In the genomic region with DNA sequence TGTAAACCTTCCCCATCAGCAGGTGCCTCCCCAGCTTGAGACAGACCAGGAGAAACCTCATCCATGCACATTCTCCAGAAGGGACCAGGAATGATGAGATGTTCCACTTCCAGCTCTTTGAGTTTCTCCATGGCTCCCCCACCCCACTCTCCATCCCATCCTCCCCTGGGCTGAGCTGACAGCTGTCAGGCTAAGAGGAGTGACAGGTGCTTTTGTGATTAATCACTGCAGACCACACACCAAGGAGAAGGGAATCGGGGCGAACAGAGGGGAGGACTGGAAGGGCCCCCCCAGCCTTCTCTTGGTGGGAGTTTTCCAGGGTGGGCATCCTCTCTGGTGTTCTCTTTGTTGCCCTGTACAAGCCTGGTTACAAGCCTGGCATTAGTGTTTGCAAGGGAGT, we compare ENCODE assay signal across 25 cellular contexts.
"Had no signal": no experiment of that assay in that cellular context is flagged by ENCODE, and none has a peak within 500 bp of the region (broad histone marks: within the 10 kb centered on the region; RNA-seq: fewer than 3 reads in every experiment).

No MANE protein-coding gene starts in this region.

- H3K36me3 ChIP-seq: adrenal gland, breast epithelium, Peyer's patch, SJSA1 had no signal

- FAIRE-seq: astrocyte, TTC549 had no signal

- DNase-seq: activated CD4-positive, alpha-beta T cell treated with anti-CD3 and anti-CD28 coated beads, Interleukin-2, amount 10 ng/mL, durations not matched to agents 7 days and 5 days; activated CD4-positive, alpha-beta T cell treated with anti-CD3 and anti-CD28 coated beads, Interleukin-2, amount 50 U/mL, for 48 hours; activated CD8-positive, alpha-beta T cell treated with anti-CD3 and anti-CD28 coated beads, Interleukin-2, amount 10 ng/mL, durations not matched to agents 7 days and 5 days; activated gamma-delta T cell; activated naive CD4-positive, alpha-beta T cell treated with Interleukin-2 at 50 U/mL for 16 hours; activated T-cell treated with anti-CD3 and anti-CD28 coated beads, Interleukin-2, amount 50 U/mL, for 24 hours; adrenal gland; body of pancreas; Karpas-422; NCI-H1105; NCI-H1436; NCI-H1694; NCI-H1930; NCI-H2081 treated with DMSO at 0.1 percent for 48 hours; NK-92 treated with Interleukin-12 subunit alpha and Interleukin-12 subunit beta, amount 100 ng/mL, for 24 hours; PC-3; Peyer's patch; RPMI8226; SHP77 treated with DMSO at 0.1 percent for 48 hours; SK-N-SH had no signal

- H3K27me3 ChIP-seq: body of pancreas, breast epithelium, Peyer's patch, SJSA1 had no signal

- H3K9me3 ChIP-seq: adrenal gland, body of pancreas, breast epithelium, Peyer's patch, SJSA1, SK-N-SH had no signal

- H3K4me2 ChIP-seq: SK-N-SH had no signal

- H3K9me2 ChIP-seq: SK-N-SH had no signal

- ATAC-seq: activated CD8-positive, alpha-beta T cell treated with anti-CD3 and anti-CD28 coated beads, Interleukin-2, amount 10 ng/mL, durations not matched to agents 7 days and 5 days; activated naive CD4-positive, alpha-beta T cell treated with anti-CD3 and anti-CD28 coated beads, Interleukin-2, amount 50 U/mL, for 72 hours; body of pancreas; PC-3 had no signal

- H3K9ac ChIP-seq: SK-N-SH had no signal

- H3K27ac ChIP-seq: adrenal gland, body of pancreas, breast epithelium, Peyer's patch, SJSA1 had no signal

- H3K4me1 ChIP-seq: adrenal gland, body of pancreas, breast epithelium, Peyer's patch, SJSA1 had no signal

- H3K4me3 ChIP-seq: adrenal gland, body of pancreas, breast epithelium, Peyer's patch, SJSA1 had no signal
